Comparison of ENCODE assay signal across 9 cellular contexts in the genomic region with DNA sequence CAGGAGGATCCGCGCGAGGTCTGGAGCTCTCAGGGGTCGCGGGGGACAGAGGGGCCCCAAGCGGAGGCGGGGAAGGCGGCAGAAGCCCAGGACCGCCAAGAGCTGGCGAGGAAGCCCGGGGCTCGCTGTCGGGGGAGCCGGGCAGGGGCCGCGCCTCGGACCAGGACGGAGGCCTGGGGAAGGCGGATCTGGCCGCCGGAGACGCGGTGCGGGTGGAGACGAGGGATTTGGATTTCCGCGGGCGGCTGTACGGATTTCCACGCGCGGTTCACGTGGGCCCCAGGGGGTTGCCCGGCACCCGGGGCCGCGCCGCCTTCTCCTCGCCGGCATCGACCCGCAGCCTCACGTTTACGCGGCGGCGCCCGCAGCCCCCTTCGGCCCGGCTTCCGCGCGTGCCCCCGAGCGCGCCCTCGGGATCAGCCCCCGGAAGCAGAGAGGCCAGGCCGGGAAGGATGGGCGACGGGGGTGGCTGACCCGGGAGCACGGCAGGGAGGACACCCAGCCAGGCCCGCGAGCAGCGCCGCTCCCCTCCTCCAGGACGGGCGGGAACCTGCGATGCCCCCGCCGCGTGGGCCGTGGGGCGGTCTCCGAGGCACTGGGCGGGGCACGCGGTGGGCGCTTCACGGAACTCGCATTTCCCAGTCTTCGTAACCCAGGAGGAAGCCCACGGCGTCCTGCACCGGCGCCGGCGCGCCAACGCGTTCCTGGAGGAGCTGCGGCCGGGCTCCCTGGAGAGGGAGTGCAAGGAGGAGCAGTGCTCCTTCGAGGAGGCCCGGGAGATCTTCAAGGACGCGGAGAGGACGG. TPM values are rescaled to one million over a fixed set of nuclear protein-coding genes. Genes with fewer than 3 reads are reported as not detected.
DNase-seq lines count a peak whose midpoint lies in the region; ATAC-seq, FAIRE-seq and TF ChIP-seq lines count a peak whose summit lies in the region.
"Had no signal": no experiment of that assay in that cellular context is flagged by ENCODE, and none has a peak within 500 bp of the region (broad histone marks: within the 10 kb centered on the region; RNA-seq: fewer than 3 reads in every experiment).

No MANE protein-coding gene starts in this region.

- no peaks in the 10 kb centered on the region for H3K36me3 Mint-ChIP-seq in astrocyte (ENCODE audit: low read depth, unreplicated experiment)
- H3K36me3 Mint-ChIP-seq in T-helper 2 cell treated with Interferon-gamma antibody and Interleukin-4, amounts not matched to agents 5 μg/mL and 100 μg/mL, for 36 hours (ENCODE audit: low read depth) = no peaks in the 10 kb centered on the region

- peak overlapping the region; percentile 47 for H2AFZ ChIP-seq in astrocyte (ENCODE audit: low read depth, low read length)

- no peaks in the 10 kb centered on the region for H3K4me1 Mint-ChIP-seq in astrocyte (ENCODE audit: low read depth, unreplicated experiment)
- no peaks in the 10 kb centered on the region for H3K4me1 Mint-ChIP-seq in T-helper 2 cell treated with Interferon-gamma antibody and Interleukin-4, amounts not matched to agents 5 μg/mL and 100 μg/mL, for 36 hours (ENCODE audit: low read depth)

- no peak for FAIRE-seq in astrocyte (lab: Jason Lieb, UNC)

- H3K79me2 ChIP-seq in astrocyte (ENCODE audit: insufficient read depth, low read length) = no peaks in the 10 kb centered on the region

- intact Hi-C loops in left lung (cut with DNase I) = no loop called here

- H3K27ac ChIP-seq in astrocyte (ENCODE audit: low read depth, low read length) (no peak overlapping the region), left lung (no peak overlapping the region)

- TF ChIP-seq CTCF in astrocyte (IDR thresholded peaks at IDR 0.05; ENCODE audit: insufficient read depth, low read depth, low read length) = no peak
- TF ChIP-seq CTCF in left lung (IDR thresholded peaks at IDR 0.05) = no peak

- H3K9me3 ChIP-seq in astrocyte (ENCODE audit: insufficient read depth, low read depth, low read length) (no peaks in the 10 kb centered on the region), left lung (no peaks in the 10 kb centered on the region)

- peak overlapping the region; percentile 67 for H3K4me2 ChIP-seq in astrocyte (ENCODE audit: low read length)

- H3K36me3 ChIP-seq in astrocyte (ENCODE audit: insufficient read depth, low read length) = no peaks in the 10 kb centered on the region
- no peaks in the 10 kb centered on the region for H3K36me3 ChIP-seq in left lung

- ATAC-seq in left lung = peak; percentile 55
- no peak for ATAC-seq in HG03378 (IDR thresholded peaks at IDR 0.05; ENCODE audit: unreplicated experiment)
- no peak for ATAC-seq in HG02885 (IDR thresholded peaks at IDR 0.05; ENCODE audit: poor library complexity, unreplicated experiment)
- ATAC-seq in HG03342 (IDR thresholded peaks at IDR 0.05; ENCODE audit: unreplicated experiment) = no peak

- H3K9ac ChIP-seq in astrocyte (ENCODE audit: low read length) = no peak overlapping the region

- no peak overlapping the region for H3K27ac Mint-ChIP-seq in astrocyte (ENCODE audit: unreplicated experiment)
- H3K27ac Mint-ChIP-seq in T-helper 2 cell treated with Interferon-gamma antibody and Interleukin-4, amounts not matched to agents 5 μg/mL and 100 μg/mL, for 36 hours = no peak overlapping the region

- H3K4me1 ChIP-seq in astrocyte (ENCODE audit: insufficient read depth, low read length) (peaks cover 3% of the 10 kb centered on the region), left lung (peaks cover 0 to 13% of the 10 kb centered on the region in 2 donors)

- no peak overlapping the region for H3K4me3 Mint-ChIP-seq in astrocyte (ENCODE audit: unreplicated experiment)
- no peak overlapping the region for H3K4me3 Mint-ChIP-seq in T-helper 2 cell treated with Interferon-gamma antibody and Interleukin-4, amounts not matched to agents 5 μg/mL and 100 μg/mL, for 36 hours

- H3K4me3 ChIP-seq in astrocyte (ENCODE audit: insufficient read depth, low read depth, low read length) (peak overlapping the region; percentile 5), left lung (peak overlapping the region; percentile 17 to 28)

- H4K20me1 ChIP-seq in astrocyte (ENCODE audit: insufficient read depth, low read length) = no peaks in the 10 kb centered on the region

- peaks cover 3% of the 10 kb centered on the region for H3K9me3 Mint-ChIP-seq in astrocyte (ENCODE audit: unreplicated experiment)
- H3K9me3 Mint-ChIP-seq in T-helper 2 cell treated with Interferon-gamma antibody and Interleukin-4, amounts not matched to agents 5 μg/mL and 100 μg/mL, for 36 hours = no peaks in the 10 kb centered on the region

- H3K27me3 ChIP-seq in astrocyte (ENCODE audit: insufficient read depth, low read length) (peaks cover 20% of the 10 kb centered on the region), left lung (peaks cover 20 to 44% of the 10 kb centered on the region in 2 donors)

- DNase-seq in NCI-H69 (lab: John Stamatoyannopoulos, UW) (peak; percentile 42), astrocyte (ENCODE audit: low read depth) (no peak), left lung (peak; percentile 27 to 77)
- DNase-seq in stimulated activated CD8-positive, alpha-beta memory T cell treated with anti-CD3 and anti-CD28 coated beads, Interleukin-12 subunit alpha, Interleukin-12 subunit beta, amount 100 ng/mL, for 4 hours (ENCODE audit: low read depth) = peak; percentile 48
- DNase-seq in T-helper 2 cell treated with Interferon-gamma antibody and Interleukin-4, amounts not matched to agents 5 μg/mL and 100 μg/mL, for 36 hours (ENCODE audit: low spot score) = no peak
- DNase-seq: NCI-H1436 treated with DMSO at 0.1 percent for 48 hours had no signal

- H3K27me3 Mint-ChIP-seq in astrocyte (ENCODE audit: low read depth, unreplicated experiment) = peaks cover 11% of the 10 kb centered on the region
- peaks cover 6% of the 10 kb centered on the region for H3K27me3 Mint-ChIP-seq in T-helper 2 cell treated with Interferon-gamma antibody and Interleukin-4, amounts not matched to agents 5 μg/mL and 100 μg/mL, for 36 hours (ENCODE audit: low read depth)

RNA-seq across cellular contexts. Expression of gene F7, which starts 4.7 kb away (rescaled TPM):
- total RNA-seq in astrocyte (not detected in 2 replicates), left lung (not detected)

RNA-seq across cellular contexts. Expression of gene F10, which starts 12.3 kb away (rescaled TPM):
- total RNA-seq in astrocyte (0.45 TPM in 1 of 2 replicates, not detected in the other), left lung (1 to 10 TPM; 6.2 to 7.8 TPM)

RNA-seq across cellular contexts. Expression of gene PROZ, which starts 48.2 kb away (rescaled TPM):
- total RNA-seq in astrocyte (not detected in 2 replicates), left lung (not detected)

Comparison
In these comparisons a context has a peak if more than half of its experiments do, and no peak if none do; other contexts are left out.
1. DNase-seq: peak in NCI-H69 (single experiment), left lung (2 of 2) and stimulated activated CD8-positive, alpha-beta memory T cell treated with anti-CD3 and anti-CD28 coated beads, Interleukin-12 subunit alpha, Interleukin-12 subunit beta, amount 100 ng/mL, for 4 hours (single experiment); none in astrocyte (single experiment) and T-helper 2 cell treated with Interferon-gamma antibody and Interleukin-4, amounts not matched to agents 5 μg/mL and 100 μg/mL, for 36 hours (single experiment).